In the genomic region with DNA sequence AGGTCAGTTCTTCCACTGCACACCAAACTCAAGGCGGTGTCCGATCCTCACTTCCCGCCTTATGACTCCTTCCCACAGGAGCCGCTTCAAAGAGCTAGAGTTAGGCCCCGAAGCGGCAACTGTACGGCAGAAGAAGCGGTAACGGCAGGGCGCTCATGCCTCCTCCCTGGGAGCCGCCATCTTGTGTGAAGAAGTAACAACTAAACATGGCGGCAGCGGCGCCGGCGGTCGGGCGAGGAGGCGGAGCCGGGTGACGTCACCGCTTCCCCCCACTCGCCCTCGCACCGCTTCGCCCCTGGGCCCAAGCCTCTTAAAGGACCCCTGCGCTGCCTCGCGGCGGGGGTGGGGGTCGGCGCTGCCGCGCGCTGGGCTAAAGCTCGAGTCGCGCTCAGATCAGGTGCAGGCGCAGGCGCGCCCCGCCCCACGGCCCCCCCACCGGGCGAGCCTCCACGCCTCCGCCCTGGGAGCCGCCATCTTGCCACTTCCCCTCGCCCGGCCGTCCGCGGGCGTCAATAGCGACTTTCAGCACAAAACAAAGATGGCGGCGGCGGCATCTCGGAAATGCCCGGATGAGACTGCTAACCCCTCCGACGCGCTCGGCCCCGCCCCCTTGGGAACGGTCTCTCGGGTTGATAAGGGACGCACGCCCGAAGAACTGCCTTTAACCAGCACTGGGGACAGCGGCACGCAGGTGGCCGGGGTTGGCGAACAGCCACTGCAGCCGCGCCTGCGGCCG, we compare ENCODE assay signal across 8 cellular contexts. TPM values are rescaled to one million over a fixed set of nuclear protein-coding genes. Genes with fewer than 3 reads are reported as not detected.
A peak's percentile ranks its signal among the peaks of the same experiment; 100 is the strongest.
DNase-seq lines count a peak whose midpoint lies in the region; ATAC-seq lines count a peak whose summit lies in the region.

A gene (minus strand): TSS at position 187 of the 736 bp plus-strand sequence. CDS start 978 bp downstream, outside the sequence.

- H3K4me1 ChIP-seq in HUES64 (ENCODE audit: insufficient read depth, low read length) (0 out of 2 replicates have a peak, but pooled peaks cover 9% of the 10 kb centered on the region), esophagus (ENCODE audit: control insufficient read depth in 2 of 2, insufficient read depth in 2 of 2, low read length in 1 of 2) (peaks cover 8 to 32% of the 10 kb centered on the region in 2 donors), muscle layer of duodenum (ENCODE audit: control insufficient read depth in 1 of 2, insufficient read depth in 2 of 2, low read length in 2 of 2) (peaks cover 11 to 44% of the 10 kb centered on the region in 2 donors)

- H3K9me3 Mint-ChIP-seq in activated T-cell treated with anti-CD3 and anti-CD28 coated beads, Interleukin-2, amount 50 U/mL, for 24 hours: no peaks in the 10 kb centered on the region

- H3K4me1 Mint-ChIP-seq in activated T-cell treated with anti-CD3 and anti-CD28 coated beads, Interleukin-2, amount 50 U/mL, for 24 hours (ENCODE audit: low read depth): peaks cover 41% of the 10 kb centered on the region

- H3K27me3 ChIP-seq in HUES64 (ENCODE audit: insufficient read depth, low read length): no peaks in the 10 kb centered on the region
- no peaks in the 10 kb centered on the region for H3K27me3 ChIP-seq in esophagus (ENCODE audit: control insufficient read depth in 1 of 2, insufficient read depth in 2 of 2, low read length in 2 of 2)
- H3K27me3 ChIP-seq in muscle layer of duodenum (ENCODE audit: low read depth, low read length): no peaks in the 10 kb centered on the region

- H3K27me3 Mint-ChIP-seq in activated T-cell treated with anti-CD3 and anti-CD28 coated beads, Interleukin-2, amount 50 U/mL, for 24 hours: peaks cover 3% of the 10 kb centered on the region

- H3K36me3 Mint-ChIP-seq in activated T-cell treated with anti-CD3 and anti-CD28 coated beads, Interleukin-2, amount 50 U/mL, for 24 hours (ENCODE audit: low read depth): peaks cover 48% of the 10 kb centered on the region

- peak within 1 kb of the TSS; percentile 100 for H3K4me3 Mint-ChIP-seq in activated T-cell treated with anti-CD3 and anti-CD28 coated beads, Interleukin-2, amount 50 U/mL, for 24 hours

- DNase-seq in D341Med (ENCODE audit: low spot score) (peak; percentile 81), OCI-M1 (lab: John Stamatoyannopoulos, UW) (peak; percentile 96)
- peak; percentile 96 for DNase-seq in activated T-cell treated with anti-CD3 and anti-CD28 coated beads, Interleukin-2, amount 50 U/mL, for 24 hours
- peak; percentile 87 to 92 for DNase-seq in stimulated activated CD8-positive, alpha-beta memory T cell treated with anti-CD3 and anti-CD28 coated beads, Interleukin-7, amount 100 ng/mL, for 4 hours (ENCODE audit: low read depth in 2 of 2)

- H3K27ac ChIP-seq in HUES64 (ENCODE audit: low read depth, low read length) (peak within 1 kb of the TSS; percentile 100), esophagus (ENCODE audit: low read depth in 2 of 2, low read length in 1 of 2) (peak within 1 kb of the TSS; percentile 90 to 100), muscle layer of duodenum (ENCODE audit: low read length) (peak within 1 kb of the TSS; percentile 95)

- H3K36me3 ChIP-seq in HUES64 (ENCODE audit: insufficient read depth, low read length) (peaks cover 15% of the 10 kb centered on the region; the same call in 1 of the 2 replicates), esophagus (ENCODE audit: control insufficient read depth in 2 of 2, insufficient read depth in 2 of 2, low read length in 1 of 2) (no peaks in the 10 kb centered on the region), muscle layer of duodenum (ENCODE audit: control insufficient read depth in 1 of 2, insufficient read depth in 2 of 2, low read length in 2 of 2) (peaks cover 0 to 5% of the 10 kb centered on the region in 2 donors)

- H3K4me3 ChIP-seq in HUES64 (ENCODE audit: low read length): peak within 1 kb of the TSS; percentile 100
- peak within 1 kb of the TSS; percentile 60 to 90 for H3K4me3 ChIP-seq in esophagus (ENCODE audit: low read depth in 1 of 2, low read length in 2 of 2)
- H3K4me3 ChIP-seq in muscle layer of duodenum (ENCODE audit: low read depth in 1 of 2, low read length in 2 of 2): peak within 1 kb of the TSS; percentile 76 to 80

- H3K9ac ChIP-seq in HUES64 (ENCODE audit: low read depth, low read length): peak within 1 kb of the TSS; percentile 100

- WGBS in HUES64: under 1% methylated on average over 78 of the region's 78 CpGs
- 0 to 10% methylated on average over 77 to 78 of the region's 78 CpGs for WGBS in esophagus, 2 donors

- H3K9me3 ChIP-seq in HUES64 (ENCODE audit: insufficient read depth, low read depth, low read length) (no peaks in the 10 kb centered on the region), esophagus (ENCODE audit: control insufficient read depth in 2 of 2, insufficient read depth in 1 of 2, low read depth in 1 of 2, low read length in 1 of 2) (no peaks in the 10 kb centered on the region), muscle layer of duodenum (ENCODE audit: control insufficient read depth in 1 of 2, low read length in 2 of 2) (no peaks in the 10 kb centered on the region)

- H3K27ac Mint-ChIP-seq in activated T-cell treated with anti-CD3 and anti-CD28 coated beads, Interleukin-2, amount 50 U/mL, for 24 hours: peak within 1 kb of the TSS; percentile 100

- peak; percentile 37 for ATAC-seq in GM21447 (IDR thresholded peaks at IDR 0.05; ENCODE audit: unreplicated experiment)

RNA-seq across cellular contexts. Expression of the gene that starts here (rescaled TPM):
- polyA plus RNA-seq in HUES64 (2013, experiment 1 of 2): 59.9 TPM
- 64.5 TPM for polyA plus RNA-seq in HUES64 (2013, experiment 2 of 2)
- 10 to 100 TPM; 13.0 to 15.9 TPM for polyA plus RNA-seq in esophagus

Comparison
In these comparisons a context has a peak if more than half of its experiments do, and no peak if none do; other contexts are left out.
1. Peak in every context shown above with its lines: DNase-seq, ATAC-seq, H3K4me3 ChIP-seq and H3K27ac ChIP-seq.